ENCODE assay signal across 9 cellular contexts in the genomic region with DNA sequence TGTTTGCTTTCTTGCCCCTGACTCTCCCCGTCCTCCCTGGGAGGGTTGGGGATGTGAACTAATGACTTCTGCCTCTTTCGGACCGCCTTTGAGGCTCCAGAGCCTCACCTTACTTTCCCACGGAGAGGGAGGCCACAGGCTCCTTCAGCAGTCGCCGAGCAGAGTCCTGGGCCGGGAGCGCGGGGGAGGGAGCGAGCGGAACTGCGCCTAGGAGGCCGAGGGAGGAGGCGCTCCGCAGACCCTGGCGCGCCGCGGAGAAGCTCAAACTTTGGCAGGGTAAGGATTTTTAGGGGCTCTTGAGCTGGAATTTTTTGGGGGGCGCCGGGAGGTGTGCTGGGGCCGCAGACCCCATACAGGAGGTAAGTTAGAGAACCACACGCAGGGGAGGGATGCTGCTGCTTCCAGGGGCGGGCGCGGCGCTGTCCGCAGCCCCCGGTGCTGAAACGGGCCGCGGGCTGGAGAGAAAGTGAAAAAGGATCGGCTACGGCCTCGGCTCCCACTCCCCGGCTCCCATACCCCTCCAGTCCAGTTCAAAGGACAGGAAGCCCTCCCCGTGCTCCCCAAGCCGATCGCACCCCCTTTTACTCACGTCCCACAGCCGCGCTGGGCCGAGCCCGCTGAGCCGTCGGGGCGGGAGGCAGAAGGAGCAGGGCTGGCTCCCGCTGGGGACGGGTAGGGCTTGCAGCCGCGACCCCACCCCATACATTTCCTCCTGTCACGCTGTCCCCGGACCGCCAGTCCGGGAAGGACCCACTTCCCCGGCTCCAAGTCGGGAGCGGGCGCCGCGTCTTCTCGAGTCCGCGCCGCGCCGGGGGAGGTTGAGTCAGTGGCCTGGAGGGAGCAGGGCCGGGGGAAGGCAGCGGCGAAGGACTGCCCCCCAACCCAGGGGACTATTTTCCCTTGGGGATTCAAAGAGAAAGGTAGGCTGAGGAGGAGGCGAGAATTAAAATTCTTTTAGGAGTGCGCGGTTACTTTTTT. TPM values are rescaled to one million over a fixed set of nuclear protein-coding genes. Genes with fewer than 3 reads are reported as not detected.
DNase-seq lines count a peak whose midpoint lies in the region; ATAC-seq and TF ChIP-seq lines count a peak whose summit lies in the region.
"Had no signal": no experiment of that assay in that cellular context is flagged by ENCODE, and none has a peak within 500 bp of the region (broad histone marks: within the 10 kb centered on the region; RNA-seq: fewer than 3 reads in every experiment).

A gene (plus strand): TSS at position 198 of the 978 bp plus-strand sequence. CDS start 23,520 bp downstream, outside the sequence.

- in situ Hi-C loops in GM13977 (cut with MboI; ENCODE audit: low pct_unique_long_range_greater_than_20kb, low sequenced_read_pairs, unreplicated experiment) = no loop called here

- H3K27ac ChIP-seq in trophoblast cell (ENCODE audit: low read depth, low read length) = no peak within 1 kb of the TSS

- H3K14ac ChIP-seq in trophoblast cell (ENCODE audit: low read length) = no peak within 1 kb of the TSS

- H3K79me1 ChIP-seq in trophoblast cell (ENCODE audit: low read length) = no peaks in the 10 kb centered on the region

- TF ChIP-seq CTCF in GM13977 (IDR thresholded peaks at IDR 0.05; ENCODE audit: extremely low read depth, insufficient read depth, missing control alignments) = no peak

- peak; percentile 43 for DNase-seq in GM13977 (ENCODE audit: low spot score)
- DNase-seq in activated CD4-positive, alpha-beta T cell treated with anti-CD3 and anti-CD28 coated beads, Interleukin-2, amount 50 U/mL, for 1 hour = peak; percentile 13
- DNase-seq in foreskin melanocyte = peak; percentile 6
- peak in 1 of 2 donors; percentile 46 for DNase-seq in trophoblast cell
- no peak for DNase-seq in 8988T
- DNase-seq in activated CD4-positive, CD25-positive, alpha-beta regulatory T cell treated with anti-CD3 and anti-CD28 coated beads, Interleukin-2, amount 50 U/mL, for 72 hours = no peak
- DNase-seq: SW 1271 had no signal

- H4K91ac ChIP-seq in trophoblast cell (ENCODE audit: low read depth, low read length) = no peak within 1 kb of the TSS

- no peak within 1 kb of the TSS for H3K9ac ChIP-seq in trophoblast cell (ENCODE audit: low read length)

- H3K4me1 ChIP-seq in trophoblast cell (ENCODE audit: control insufficient read depth in 1 of 2, insufficient read depth in 2 of 2, low read length in 2 of 2) = peaks cover 4 to 6% of the 10 kb centered on the region in 2 experiments

- no peaks in the 10 kb centered on the region for H3K36me3 ChIP-seq in trophoblast cell (ENCODE audit: control insufficient read depth in 1 of 2, insufficient read depth in 2 of 2, low read length in 2 of 2)

- no CpG with 5 or more reads among the region's 73 CpGs for WGBS in trophoblast cell (ENCODE audit: extremely low coverage, insufficient coverage, insufficient read length)

- H2BK120ac ChIP-seq in trophoblast cell (ENCODE audit: insufficient read depth, low read length, poor library complexity) = no peak within 1 kb of the TSS

- H2AFZ ChIP-seq in trophoblast cell (ENCODE audit: insufficient read depth, low read length, poor library complexity) = no peak within 1 kb of the TSS

- H3K4ac ChIP-seq in trophoblast cell (ENCODE audit: low read depth, low read length) = no peak within 1 kb of the TSS

- H3K79me2 ChIP-seq in trophoblast cell (ENCODE audit: control insufficient read depth, insufficient read depth, low read length, poor library complexity) = no peaks in the 10 kb centered on the region

- H4K12ac ChIP-seq in trophoblast cell (ENCODE audit: low read depth, low read length) = no peak within 1 kb of the TSS

- no peak within 1 kb of the TSS for H3K18ac ChIP-seq in trophoblast cell (ENCODE audit: low read length)

- no peak within 1 kb of the TSS for H2AK5ac ChIP-seq in trophoblast cell (ENCODE audit: low read length)

- H2BK5ac ChIP-seq in trophoblast cell (ENCODE audit: low read depth, low read length, poor library complexity) = no peak within 1 kb of the TSS

- peaks cover 4% of the 10 kb centered on the region for H3K9me3 ChIP-seq in trophoblast cell (ENCODE audit: insufficient read depth, low read depth, low read length)

- H4K8ac ChIP-seq in trophoblast cell (ENCODE audit: low read depth, low read length) = no peak within 1 kb of the TSS

- H3K23ac ChIP-seq in trophoblast cell (ENCODE audit: low read length) = no peak within 1 kb of the TSS

- peak within 1 kb of the TSS; percentile 36 for H3K4me2 ChIP-seq in trophoblast cell (ENCODE audit: low read length)

- no peak within 1 kb of the TSS for H2BK12ac ChIP-seq in trophoblast cell (ENCODE audit: low read length)

- H3K27me3 ChIP-seq in trophoblast cell (ENCODE audit: insufficient read depth, low read length) = peaks cover 31% of the 10 kb centered on the region

- H3K4me3 ChIP-seq in trophoblast cell (ENCODE audit: low read depth, low read length) = no peak within 1 kb of the TSS

- ATAC-seq in GM19035 (IDR thresholded peaks at IDR 0.05; ENCODE audit: unreplicated experiment) (no peak), HG03025 (IDR thresholded peaks at IDR 0.05; ENCODE audit: low FRiP score, unreplicated experiment) (no peak)

RNA-seq across cellular contexts. Expression of the gene that starts here (rescaled TPM):
- not detected in 2 replicates for polyA plus RNA-seq in trophoblast cell (2013)

Comparison
In these comparisons a context has a peak if more than half of its experiments do, and no peak if none do; other contexts are left out.
1. DNase-seq: peak in GM13977 (single experiment), activated CD4-positive, alpha-beta T cell treated with anti-CD3 and anti-CD28 coated beads, Interleukin-2, amount 50 U/mL, for 1 hour (single experiment) and foreskin melanocyte (single experiment); none in 8988T (single experiment) and activated CD4-positive, CD25-positive, alpha-beta regulatory T cell treated with anti-CD3 and anti-CD28 coated beads, Interleukin-2, amount 50 U/mL, for 72 hours (single experiment).